Comparison of ENCODE assay signal across 20 cellular contexts in genomic region chr1:102593276-102593675, GRCh38.
A peak's percentile ranks its signal among the peaks of the same experiment; 100 is the strongest.
DNase-seq lines count a peak whose midpoint lies in the region; ATAC-seq and TF ChIP-seq lines count a peak whose summit lies in the region.
"Had no signal": no experiment of that assay in that cellular context is flagged by ENCODE, and none has a peak within 500 bp of the region (broad histone marks: within the 10 kb centered on the region; RNA-seq: fewer than 3 reads in every experiment).

No MANE protein-coding gene starts in this region.

- no peaks in the 10 kb centered on the region for H3K4me1 ChIP-seq in foreskin keratinocyte
- H3K4me1 ChIP-seq in right atrium auricular region: no peaks in the 10 kb centered on the region
- H3K4me1 ChIP-seq: Peyer's patch had no signal

- H3K4me3 ChIP-seq in right atrium auricular region: no peak overlapping the region
- H3K4me3 ChIP-seq: MG63, Peyer's patch, SK-N-MC had no signal

- no peaks in the 10 kb centered on the region for H3K27me3 ChIP-seq in foreskin keratinocyte
- H3K27me3 ChIP-seq in right atrium auricular region: no peaks in the 10 kb centered on the region
- H3K27me3 ChIP-seq: MG63, Peyer's patch had no signal

- peaks cover 0 to 3% of the 10 kb centered on the region in 2 donors for H3K9me3 ChIP-seq in right atrium auricular region
- H3K9me3 ChIP-seq: MG63, Peyer's patch had no signal

- no peak for TF ChIP-seq CTCF in foreskin keratinocyte (conservative IDR thresholded peaks at IDR 0.05)
- TF ChIP-seq CTCF in right atrium auricular region (IDR thresholded peaks at IDR 0.05): no peak

- DNase-seq in EH (ENCODE audit: low read depth): peak; percentile 38
- DNase-seq in NCI-H226: peak; percentile 66
- peak; percentile 11 to 55 for DNase-seq in foreskin keratinocyte
- no peak for DNase-seq in dermis blood vessel endothelial cell
- no peak for DNase-seq in NCI-H526 treated with DMSO at 0.1 percent for 48 hours (lab: John Stamatoyannopoulos, UW)
- no peak for DNase-seq in right atrium auricular region (ENCODE audit: low spot score)
- DNase-seq: DMS153; H7; IMR-90; MG63; NCI-H1048; NCI-H146; NCI-H2029 treated with DMSO at 0.1 percent for 48 hours; NCI-H2171; NCI-H446; NK-92 treated with Interleukin-12 subunit alpha and Interleukin-12 subunit beta, amount 100 ng/mL, for 24 hours; Peyer's patch; SHP77 had no signal

- H3K36me3 ChIP-seq in right atrium auricular region: no peaks in the 10 kb centered on the region
- H3K36me3 ChIP-seq: MG63, Peyer's patch had no signal

- H3K27ac ChIP-seq in foreskin keratinocyte (no peak overlapping the region), right atrium auricular region (no peak overlapping the region)
- H3K27ac ChIP-seq: Peyer's patch, SK-N-MC had no signal

- ATAC-seq in foreskin keratinocyte: no peak
- no peak for ATAC-seq in HG02885 (IDR thresholded peaks at IDR 0.05; ENCODE audit: poor library complexity, unreplicated experiment)

Comparison
In these comparisons a context has a peak if more than half of its experiments do, and no peak if none do; other contexts are left out.
1. DNase-seq: peak in EH (single experiment), NCI-H226 (single experiment) and foreskin keratinocyte (2 of 2); none in dermis blood vessel endothelial cell (single experiment), NCI-H526 treated with DMSO at 0.1 percent for 48 hours (single experiment) and right atrium auricular region (single experiment).